Comparison of ENCODE assay signal across 17 cellular contexts in genomic region chr11:72842644-72843330, GRCh38.
"Had no signal": no experiment of that assay in that cellular context is flagged by ENCODE, and none has a peak within 500 bp of the region (broad histone marks: within the 10 kb centered on the region; RNA-seq: fewer than 3 reads in every experiment).

No MANE protein-coding gene starts in this region.

- H3K4me1 ChIP-seq: colonic mucosa, lower lobe of right lung, psoas muscle had no signal

- H3K9me3 ChIP-seq: colonic mucosa, esophagus squamous epithelium, lower lobe of right lung, psoas muscle, SK-N-SH, stomach had no signal

- H3K27me3 Mint-ChIP-seq: activated CD4-positive, alpha-beta T cell treated with anti-CD3 and anti-CD28 coated beads, Interleukin-2, amount 10 ng/mL, durations not matched to agents 7 days and 5 days; T-helper 17 cell had no signal

- ATAC-seq: lower lobe of right lung, natural killer cell, T-helper 17 cell, WTC11 had no signal

- DNase-seq: activated CD4-positive, alpha-beta T cell treated with anti-CD3 and anti-CD28 coated beads, Interleukin-2, amount 10 ng/mL, durations not matched to agents 7 days and 5 days; activated CD8-positive, alpha-beta memory T cell treated with anti-CD3 and anti-CD28 coated beads for 24 hours; activated effector memory CD4-positive, alpha-beta T cell treated with Interleukin-2 at 50 U/mL for 16 hours; activated T-cell treated with anti-CD3 and anti-CD28 coated beads for 4 hours; colonic mucosa; esophagus squamous epithelium; hippocampal formation; kidney glomerular epithelial cell; lower lobe of right lung; natural killer cell; occipital lobe; psoas muscle; SK-N-SH; stimulated activated CD4-positive, alpha-beta T cell treated with anti-CD3 and anti-CD28 coated beads, Interleukin-4, amount 100 ng/mL, for 1 hour; stomach; T-helper 17 cell had no signal

- H3K27ac Mint-ChIP-seq: activated CD4-positive, alpha-beta T cell treated with anti-CD3 and anti-CD28 coated beads, Interleukin-2, amount 10 ng/mL, durations not matched to agents 7 days and 5 days; natural killer cell; WTC11 had no signal

- H3K4me2 ChIP-seq: SK-N-SH had no signal

- H3K27me3 ChIP-seq: colonic mucosa, esophagus squamous epithelium, stomach had no signal

- H3K4me3 Mint-ChIP-seq: activated CD4-positive, alpha-beta T cell treated with anti-CD3 and anti-CD28 coated beads, Interleukin-2, amount 10 ng/mL, durations not matched to agents 7 days and 5 days; natural killer cell; T-helper 17 cell; WTC11 had no signal

- H3K27ac ChIP-seq: colonic mucosa, esophagus squamous epithelium, lower lobe of right lung, stomach had no signal

- H3K9me2 ChIP-seq: SK-N-SH had no signal

- H3K36me3 Mint-ChIP-seq: natural killer cell, WTC11 had no signal

- H3K4me1 Mint-ChIP-seq: natural killer cell, WTC11 had no signal

- H3K9ac ChIP-seq: SK-N-SH had no signal

- H3K9me3 Mint-ChIP-seq: activated CD4-positive, alpha-beta T cell treated with anti-CD3 and anti-CD28 coated beads, Interleukin-2, amount 10 ng/mL, durations not matched to agents 7 days and 5 days; natural killer cell; WTC11 had no signal

- H3K4me3 ChIP-seq: colonic mucosa, esophagus squamous epithelium, lower lobe of right lung, psoas muscle, stomach had no signal

- H3K36me3 ChIP-seq: colonic mucosa had no signal
